Comparison of ENCODE assay signal across 30 cellular contexts in the genomic region with DNA sequence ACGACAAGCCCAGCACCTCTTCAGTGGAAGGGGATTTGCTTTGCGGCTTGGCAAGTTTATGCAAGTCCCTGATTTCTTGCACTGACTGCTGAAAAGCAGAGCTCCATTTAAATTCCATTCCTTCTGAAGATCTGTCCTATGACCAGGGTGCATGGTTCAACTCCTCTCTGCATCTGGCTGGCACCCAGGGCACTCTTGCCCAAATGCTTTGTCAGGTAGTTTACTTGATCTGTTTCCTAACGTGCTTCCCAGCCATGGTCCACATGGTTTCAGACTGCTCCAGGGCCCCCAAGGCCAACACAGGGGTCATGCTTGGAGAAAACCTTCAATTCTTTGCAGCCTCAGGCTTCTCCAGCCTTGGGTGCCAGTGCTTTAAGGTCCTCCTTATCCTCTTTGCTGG. TPM values are rescaled to one million over a fixed set of nuclear protein-coding genes. Genes with fewer than 3 reads are reported as not detected.
"Had no signal": no experiment of that assay in that cellular context is flagged by ENCODE, and none has a peak within 500 bp of the region (broad histone marks: within the 10 kb centered on the region; RNA-seq: fewer than 3 reads in every experiment).

No MANE protein-coding gene starts in this region.

- H3K4me3 ChIP-seq: dorsolateral prefrontal cortex, gastroesophageal sphincter, heart left ventricle, hepatocyte, lung, skin epidermis, thoracic aorta, tibial nerve, upper lobe of left lung, uterus had no signal

- DNase-seq: dorsolateral prefrontal cortex; effector CD4-positive, alpha-beta T cell; endodermal cell; foreskin fibroblast; heart left ventricle; kidney glomerular epithelial cell; left colon; left ventricle myocardium superior; natural killer cell; right cardiac atrium; stimulated activated CD4-positive, alpha-beta T cell treated with anti-CD3 and anti-CD28 coated beads, Interleukin-15, amount 100 ng/mL, for 24 hours; stimulated activated CD4-positive, alpha-beta T cell treated with anti-CD3 and anti-CD28 coated beads, Interleukin-2, amount 100 ng/mL, for 48 hours; stimulated activated naive B cell treated with anti-CD40 and anti-IgM and Interleukin-4, amounts not matched to agents 10 μg/mL and 1 μg/mL and 100 μg/mL, for 72 hours had no signal

- ATAC-seq: gastroesophageal sphincter; left colon; natural killer cell; stimulated activated naive B cell treated with anti-CD40 and anti-IgM and Interleukin-4, amounts not matched to agents 10 μg/mL and 1 μg/mL and 100 μg/mL, for 72 hours had no signal

- H3K9ac ChIP-seq: parathyroid adenoma had no signal

- H3K9me3 ChIP-seq: gastroesophageal sphincter, heart left ventricle, neutrophil, thoracic aorta, upper lobe of left lung, uterus had no signal

- H3K36me3 ChIP-seq: neutrophil, uterus had no signal

- H3K79me2 ChIP-seq: hepatocyte, parathyroid adenoma had no signal

- H2AFZ ChIP-seq: hepatocyte, parathyroid adenoma had no signal

- H3K27ac ChIP-seq: dorsolateral prefrontal cortex, epithelial cell of prostate, gastroesophageal sphincter, heart left ventricle, hepatocyte, parathyroid adenoma, skin epidermis, thoracic aorta, uterus had no signal

- H3K4me2 ChIP-seq: hepatocyte had no signal

- FAIRE-seq: colon had no signal

- H3K27me3 ChIP-seq: dorsolateral prefrontal cortex, gastroesophageal sphincter, heart left ventricle, hepatocyte, neutrophil, tibial nerve, upper lobe of left lung, uterus had no signal

- H3K4me1 ChIP-seq: gastroesophageal sphincter, tibial nerve, uterus had no signal

RNA-seq across cellular contexts. Expression of gene HP, which starts 11.2 kb away (rescaled TPM):
- total RNA-seq: left colon, neural crest cell, progenitor cell of endocrine pancreas had no signal

RNA-seq across cellular contexts. Expression of gene HPR, which starts 20.0 kb away (rescaled TPM):
- total RNA-seq: cerebellum, esophagus mucosa, left colon, mononuclear cell, natural killer cell, neural crest cell had no signal

RNA-seq across cellular contexts. Expression of gene PKD1L3, which starts 42.9 kb away (rescaled TPM):
- total RNA-seq: esophagus mucosa, neural crest cell had no signal
- polyA plus RNA-seq: hepatocyte had no signal
